Comparison of ENCODE assay signal across 8 cellular contexts in the genomic region with DNA sequence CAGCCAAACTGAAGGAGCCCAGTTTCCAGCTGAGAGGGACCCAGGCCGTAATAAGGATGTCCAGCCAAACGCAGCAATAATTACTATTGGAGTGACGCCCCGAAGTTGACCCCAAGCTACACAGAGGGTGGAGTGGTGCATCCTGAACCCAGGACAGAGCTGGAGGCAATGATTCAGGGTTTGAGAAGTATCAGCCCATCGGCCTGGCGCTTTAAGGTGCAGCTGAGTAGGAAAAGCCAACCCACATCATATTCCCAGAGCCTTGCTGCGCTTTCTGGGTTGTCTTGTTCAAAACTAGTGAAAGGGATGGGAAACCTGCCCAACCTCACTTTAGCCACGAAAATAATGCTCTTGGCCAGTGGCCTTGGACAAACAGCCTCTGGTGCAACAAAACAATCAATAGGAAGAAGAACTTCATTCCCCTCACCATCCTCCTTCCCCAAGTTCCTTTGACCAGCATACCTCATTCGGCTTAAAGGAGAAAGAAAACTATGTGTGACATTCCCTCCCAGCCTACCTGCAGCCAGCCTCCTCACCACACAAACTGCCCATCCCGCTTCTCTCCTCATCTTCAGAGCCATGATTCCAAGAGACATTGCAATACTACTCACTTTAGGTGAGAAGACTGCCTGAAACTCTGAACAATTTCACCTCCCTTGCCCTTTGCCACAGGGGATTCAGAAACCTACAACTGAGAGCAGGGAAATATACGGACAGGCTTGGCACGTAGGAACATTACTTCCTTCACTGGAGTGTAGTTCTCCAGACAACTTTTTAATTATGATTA.
A peak's percentile ranks its signal among the peaks of the same experiment; 100 is the strongest.
DNase-seq lines count a peak whose midpoint lies in the region; ATAC-seq and TF ChIP-seq lines count a peak whose summit lies in the region.

No MANE protein-coding gene starts in this region.

- H3K9me3 ChIP-seq in gastrocnemius medialis, result no peaks in the 10 kb centered on the region

- no peak for TF ChIP-seq POLR2A in gastrocnemius medialis (IDR thresholded peaks at IDR 0.05)

- peaks cover 0 to 22% of the 10 kb centered on the region in 2 donors for H3K36me3 ChIP-seq in gastrocnemius medialis

- intact Hi-C loops in gastrocnemius medialis (cut with DNase I; ENCODE audit: low total_unique reads), result loop anchor here (1.0 to 2.0 kb wide), 3 partner anchors 46 to 192 kb away; no protein-coding TSS in a partner anchor

- DNase-seq in C1 segment of cervical spinal cord (lab: John Stamatoyannopoulos, UW) (peak in 11 of 14 donors; percentile 34 to 67 (median 51)), HK-2 (ENCODE audit: unreplicated experiment) (peak; percentile 35), gastrocnemius medialis (peak in 1 of 2 donors; percentile 57), GM13977 (ENCODE audit: low spot score) (no peak), T1000 (lab: John Stamatoyannopoulos, UW) (no peak)
- DNase-seq in activated naive CD8-positive, alpha-beta T cell treated with anti-CD3 and anti-CD28 coated beads, Interleukin-2, amount 50 U/mL, for 24 hours, result no peak

- H3K27me3 ChIP-seq in gastrocnemius medialis, result no peaks in the 10 kb centered on the region

- peak overlapping the region; percentile 96 for H3K4me3 Mint-ChIP-seq in activated naive CD8-positive, alpha-beta T cell treated with anti-CD3 and anti-CD28 coated beads, Interleukin-2, amount 50 U/mL, for 24 hours

- peak overlapping the region; percentile 95 to 100 (median 98) for H3K27ac ChIP-seq in gastrocnemius medialis

- TF ChIP-seq CTCF in gastrocnemius medialis (IDR thresholded peaks at IDR 0.05 in 4 of 5, conservative IDR thresholded peaks at IDR 0.05 in 1 of 5), result no peak
- no peak for TF ChIP-seq CTCF in GM13977 (IDR thresholded peaks at IDR 0.05; ENCODE audit: extremely low read depth, insufficient read depth, missing control alignments)

- in situ Hi-C loops in gastrocnemius medialis (cut with MboI; ENCODE audit: low sequenced_read_pairs in 4 of 4), result no loop called here
- in situ Hi-C loops in GM13977 (cut with MboI; ENCODE audit: low pct_unique_long_range_greater_than_20kb, low sequenced_read_pairs, unreplicated experiment), result no loop called here

- peak overlapping the region; percentile 65 for H3K4me3 ChIP-seq in iPS-11a (ENCODE audit: low read depth, low read length)
- H3K4me3 ChIP-seq in gastrocnemius medialis, result peak overlapping the region; percentile 78 to 97 (median 94)

- peaks cover 2% of the 10 kb centered on the region for H3K36me3 Mint-ChIP-seq in activated naive CD8-positive, alpha-beta T cell treated with anti-CD3 and anti-CD28 coated beads, Interleukin-2, amount 50 U/mL, for 24 hours (ENCODE audit: low read depth)

- ATAC-seq in activated naive CD8-positive, alpha-beta T cell treated with anti-CD3 and anti-CD28 coated beads, Interleukin-2, amount 50 U/mL, for 24 hours, result no peak
- ATAC-seq in gastrocnemius medialis, result peak; percentile 1 to 14
- no peak for ATAC-seq in HG03521 (IDR thresholded peaks at IDR 0.05; ENCODE audit: unreplicated experiment)

- H3K27me3 Mint-ChIP-seq in activated naive CD8-positive, alpha-beta T cell treated with anti-CD3 and anti-CD28 coated beads, Interleukin-2, amount 50 U/mL, for 24 hours, result peaks cover 2% of the 10 kb centered on the region

- peak overlapping the region; percentile 95 for H3K27ac Mint-ChIP-seq in activated naive CD8-positive, alpha-beta T cell treated with anti-CD3 and anti-CD28 coated beads, Interleukin-2, amount 50 U/mL, for 24 hours

- no peaks in the 10 kb centered on the region for H3K9me3 Mint-ChIP-seq in activated naive CD8-positive, alpha-beta T cell treated with anti-CD3 and anti-CD28 coated beads, Interleukin-2, amount 50 U/mL, for 24 hours

- H3K4me1 Mint-ChIP-seq in activated naive CD8-positive, alpha-beta T cell treated with anti-CD3 and anti-CD28 coated beads, Interleukin-2, amount 50 U/mL, for 24 hours, result peaks cover 45% of the 10 kb centered on the region

- peaks cover 16 to 20% of the 10 kb centered on the region in 2 donors for H3K4me1 ChIP-seq in gastrocnemius medialis

Comparison
In these comparisons a context has a peak if more than half of its experiments do, and no peak if none do; other contexts are left out.
1. DNase-seq: peak in C1 segment of cervical spinal cord (11 of 14) and HK-2 (single experiment); none in activated naive CD8-positive, alpha-beta T cell treated with anti-CD3 and anti-CD28 coated beads, Interleukin-2, amount 50 U/mL, for 24 hours (single experiment), GM13977 (single experiment) and T1000 (single experiment).
2. ATAC-seq: peak in gastrocnemius medialis (2 of 2); none in activated naive CD8-positive, alpha-beta T cell treated with anti-CD3 and anti-CD28 coated beads, Interleukin-2, amount 50 U/mL, for 24 hours (single experiment) and HG03521 (single experiment).